In the genomic region with DNA sequence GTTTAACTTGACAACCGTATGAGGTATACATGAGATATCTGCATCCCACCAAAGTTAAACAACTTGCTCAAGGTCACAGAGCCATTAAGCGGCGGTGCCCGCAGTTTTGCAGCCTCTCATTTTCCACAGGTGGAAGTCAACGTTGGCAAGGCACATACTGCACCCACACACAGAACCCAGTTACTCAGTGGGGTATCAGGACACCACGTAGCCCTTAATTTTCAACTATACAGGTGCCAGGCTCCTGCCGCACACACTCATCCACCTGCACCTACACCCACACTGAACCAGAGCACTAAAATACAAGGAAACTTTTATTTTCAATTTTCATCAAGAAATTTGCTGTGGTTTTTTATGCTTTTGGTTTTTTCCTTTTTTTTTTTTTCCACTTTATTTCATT, we compare ENCODE assay signal across 1 cellular context.
TF ChIP-seq lines count a peak whose summit lies in the region.

No MANE protein-coding gene starts in this region.

TF ChIP-seq in A549, 52 proteins besides CTCF, POLR2A, EP300 and RAD21:
- TF ChIP-seq FOSL2 (IDR thresholded peaks at IDR 0.05) (no peak), FOSL2 (CRISPR knock-in tag; IDR thresholded peaks at IDR 0.05) (no peak)
